8 cellular contexts compared by ENCODE assay signal in genomic region chr1:27556781-27557595, GRCh38. TPM values are rescaled to one million over a fixed set of nuclear protein-coding genes. Genes with fewer than 3 reads are reported as not detected.
A peak's percentile ranks its signal among the peaks of the same experiment; 100 is the strongest.
DNase-seq lines count a peak whose midpoint lies in the region; ATAC-seq and TF ChIP-seq lines count a peak whose summit lies in the region.

No MANE protein-coding gene starts in this region.

- WGBS in thymus: 48% methylated on average over 19 of the region's 19 CpGs

- H3K4me2 ChIP-seq in parathyroid adenoma (ENCODE audit: low read length): peak overlapping the region; percentile 55

- H3K27me3 ChIP-seq in parathyroid adenoma (ENCODE audit: control insufficient read depth, insufficient read depth, low read length) (no peaks in the 10 kb centered on the region), thymus (ENCODE audit: control insufficient read depth, insufficient read depth) (no peaks in the 10 kb centered on the region)

- H3K36me3 ChIP-seq in parathyroid adenoma (ENCODE audit: control insufficient read depth, insufficient read depth, low read length) (no peaks in the 10 kb centered on the region), thymus (ENCODE audit: control insufficient read depth, insufficient read depth) (peaks cover 29% of the 10 kb centered on the region)

- H3K4me3 ChIP-seq in parathyroid adenoma (ENCODE audit: low read depth, low read length): peak overlapping the region; percentile 38
- H3K4me3 ChIP-seq in thymus (ENCODE audit: low read length): no peak overlapping the region

- peak; percentile 81 for TF ChIP-seq CTCF in parathyroid adenoma (IDR thresholded peaks at IDR 0.05)

- peak; percentile 56 for ATAC-seq in Right ventricle myocardium superior (ENCODE audit: poor library complexity)
- ATAC-seq in HG03039 (IDR thresholded peaks at IDR 0.05; ENCODE audit: unreplicated experiment): no peak

- H3K9me3 ChIP-seq in parathyroid adenoma (ENCODE audit: control insufficient read depth, low read length) (no peaks in the 10 kb centered on the region), thymus (ENCODE audit: control insufficient read depth) (no peaks in the 10 kb centered on the region)

- intact Hi-C loops in Right ventricle myocardium superior (cut with DNase I): loop anchor here (5.0 kb wide), 1 partner anchor 45 kb away; the partner anchor contains the start of gene AHDC1

- H3K36me3 Mint-ChIP-seq in activated naive CD8-positive, alpha-beta T cell treated with anti-CD3 and anti-CD28 coated beads for 36 hours: peaks cover 1% of the 10 kb centered on the region

- H2AFZ ChIP-seq in parathyroid adenoma: no peak overlapping the region

- no peaks in the 10 kb centered on the region for H3K27me3 Mint-ChIP-seq in activated naive CD8-positive, alpha-beta T cell treated with anti-CD3 and anti-CD28 coated beads for 36 hours

- no peaks in the 10 kb centered on the region for H3K9me3 Mint-ChIP-seq in activated naive CD8-positive, alpha-beta T cell treated with anti-CD3 and anti-CD28 coated beads for 36 hours

- peak; percentile 70 for DNase-seq in DMS53 (lab: John Stamatoyannopoulos, UW)
- peak; percentile 93 for DNase-seq in HuH-7.5 (ENCODE audit: low spot score)
- peak; percentile 89 for DNase-seq in SKM-1 treated with dmso at 0.1 percent for 144 hours (lab: John Stamatoyannopoulos, UW; ENCODE audit: unreplicated experiment)
- DNase-seq in activated naive CD8-positive, alpha-beta T cell treated with anti-CD3 and anti-CD28 coated beads for 36 hours: peak; percentile 76
- DNase-seq in Right ventricle myocardium superior: peak; percentile 95

- H3K4me1 ChIP-seq in parathyroid adenoma: peaks cover 4% of the 10 kb centered on the region
- peaks cover 20% of the 10 kb centered on the region for H3K4me1 ChIP-seq in thymus (ENCODE audit: control insufficient read depth, insufficient read depth, low read length)

- H3K4me3 Mint-ChIP-seq in activated naive CD8-positive, alpha-beta T cell treated with anti-CD3 and anti-CD28 coated beads for 36 hours: no peak overlapping the region

- H3K4me1 Mint-ChIP-seq in activated naive CD8-positive, alpha-beta T cell treated with anti-CD3 and anti-CD28 coated beads for 36 hours: peaks cover 23% of the 10 kb centered on the region

- H3K79me2 ChIP-seq in parathyroid adenoma: no peaks in the 10 kb centered on the region

- H3K27ac ChIP-seq in parathyroid adenoma: peak overlapping the region; percentile 61
- peak overlapping the region; percentile 73 for H3K27ac ChIP-seq in thymus (ENCODE audit: low read depth)

- H3K27ac Mint-ChIP-seq in activated naive CD8-positive, alpha-beta T cell treated with anti-CD3 and anti-CD28 coated beads for 36 hours: peak overlapping the region; percentile 73

- H3K9ac ChIP-seq in parathyroid adenoma: no peak overlapping the region

RNA-seq across cellular contexts. Expression of gene AHDC1, which starts 47.0 kb away (rescaled TPM):
- total RNA-seq in activated naive CD8-positive, alpha-beta T cell treated with anti-CD3 and anti-CD28 coated beads for 36 hours: 10 to 100 TPM; 10.0 to 12.0 TPM
- 47.4 TPM for total RNA-seq in Right ventricle myocardium superior
- polyA plus RNA-seq in thymus: 22.6 TPM
